Comparison of ENCODE assay signal across 8 cellular contexts in genomic region chr10:50362547-50363125, GRCh38.
A peak's percentile ranks its signal among the peaks of the same experiment; 100 is the strongest.
DNase-seq lines count a peak whose midpoint lies in the region; ATAC-seq and FAIRE-seq lines count a peak whose summit lies in the region.

No MANE protein-coding gene starts in this region.

- H3K27ac Mint-ChIP-seq in dendritic cell treated with granulocyte-macrophage colony-stimulating factor and Interleukin-4, amounts not matched to agents 40 ng/mL and 50 ng/mL, for 4 days: peak overlapping the region; percentile 33

- DNase-seq in GM18507 (ENCODE audit: extremely low spot score, insufficient read length, low read depth): peak; percentile 26
- DNase-seq in dedifferentiated amniotic fluid mesenchymal stem cell (ENCODE audit: extremely low spot score): no peak
- no peak for DNase-seq in SK-N-DZ (ENCODE audit: low spot score)
- no peak for DNase-seq in NCI-H2227 (lab: John Stamatoyannopoulos, UW; ENCODE audit: unreplicated experiment)
- DNase-seq in NCI-H187 (lab: John Stamatoyannopoulos, UW): no peak

- intact Hi-C loops in dendritic cell treated with granulocyte-macrophage colony-stimulating factor and Interleukin-4, amounts not matched to agents 40 ng/mL and 50 ng/mL, for 4 days (cut with micrococcal nuclease): no loop called here

- peak; percentile 86 for FAIRE-seq in GM18507 (lab: Jason Lieb, UNC)

- H3K36me3 Mint-ChIP-seq in dendritic cell treated with granulocyte-macrophage colony-stimulating factor and Interleukin-4, amounts not matched to agents 40 ng/mL and 50 ng/mL, for 4 days (ENCODE audit: low read depth): peaks cover 15% of the 10 kb centered on the region

- no peak overlapping the region for H3K4me3 Mint-ChIP-seq in dendritic cell treated with granulocyte-macrophage colony-stimulating factor and Interleukin-4, amounts not matched to agents 40 ng/mL and 50 ng/mL, for 4 days

- H3K4me1 Mint-ChIP-seq in dendritic cell treated with granulocyte-macrophage colony-stimulating factor and Interleukin-4, amounts not matched to agents 40 ng/mL and 50 ng/mL, for 4 days (ENCODE audit: low read depth): peaks cover 46% of the 10 kb centered on the region

- ATAC-seq in GM21529 (IDR thresholded peaks at IDR 0.05; ENCODE audit: unreplicated experiment): peak; percentile 90
- peak; percentile 78 for ATAC-seq in HG03469 (IDR thresholded peaks at IDR 0.05; ENCODE audit: unreplicated experiment)

- H3K9me3 Mint-ChIP-seq in dendritic cell treated with granulocyte-macrophage colony-stimulating factor and Interleukin-4, amounts not matched to agents 40 ng/mL and 50 ng/mL, for 4 days: no peaks in the 10 kb centered on the region

- no peaks in the 10 kb centered on the region for H3K27me3 Mint-ChIP-seq in dendritic cell treated with granulocyte-macrophage colony-stimulating factor and Interleukin-4, amounts not matched to agents 40 ng/mL and 50 ng/mL, for 4 days
